ENCODE assay signal across 8 cellular contexts in genomic region chr5:34929150-34929719, GRCh38.
DNase-seq lines count a peak whose midpoint lies in the region; ATAC-seq and TF ChIP-seq lines count a peak whose summit lies in the region.

Gene DNAJC21, plus strand, starts transcription at chr5:34929559. Its CDS starts 261 bp downstream, at chr5:34929820.

- no peak for TF ChIP-seq CTCF in AG10803 (conservative IDR thresholded peaks at IDR 0.05; ENCODE audit: low read length)

- peak; percentile 91 for ATAC-seq in HG03439 (IDR thresholded peaks at IDR 0.05; ENCODE audit: unreplicated experiment)

- peak within 1 kb of the TSS; percentile 78 for H3K4me3 ChIP-seq in AG10803 (ENCODE audit: low read length)

- peak; percentile 97 for DNase-seq in AG10803 (ENCODE audit: low read depth)
- peak; percentile 91 for DNase-seq in GM19238 (ENCODE audit: insufficient read length, low spot score)
- peak; percentile 98 for DNase-seq in NCI-H510A (lab: John Stamatoyannopoulos, UW)
- peak; percentile 98 for DNase-seq in activated CD4-positive, CD25-positive, alpha-beta regulatory T cell treated with anti-CD3 and anti-CD28 coated beads, Interleukin-2, amount 50 U/mL, for 72 hours
- DNase-seq in cerebellar cortex (ENCODE audit: low spot score) = peak; percentile 98
- peak; percentile 99 for DNase-seq in islet precursor cell
- DNase-seq in stimulated activated CD4-positive, alpha-beta T cell treated with anti-CD3 and anti-CD28 coated beads, Interleukin-12 subunit alpha, Interleukin-12 subunit beta, amount 100 ng/mL, for 4 hours = peak; percentile 99

Comparison
In these comparisons a context has a peak if more than half of its experiments do, and no peak if none do; other contexts are left out.
1. Peak in every context shown above with its lines: DNase-seq, ATAC-seq and H3K4me3 ChIP-seq.